30 cellular contexts compared by ENCODE assay signal in genomic region chr19:3697094-3697493, GRCh38. TPM values are rescaled to one million over a fixed set of nuclear protein-coding genes. Genes with fewer than 3 reads are reported as not detected.
A peak's percentile ranks its signal among the peaks of the same experiment; 100 is the strongest.
DNase-seq lines count a peak whose midpoint lies in the region; ATAC-seq and TF ChIP-seq lines count a peak whose summit lies in the region.
"Had no signal": no experiment of that assay in that cellular context is flagged by ENCODE, and none has a peak within 500 bp of the region (broad histone marks: within the 10 kb centered on the region; RNA-seq: fewer than 3 reads in every experiment).

No MANE protein-coding gene starts in this region.

- no peak overlapping the region for H2BK120ac ChIP-seq in neuronal stem cell (ENCODE audit: low read depth, low read length)

- H2AFZ ChIP-seq in neuronal stem cell (ENCODE audit: low read length) = no peak overlapping the region

- no peak for TF ChIP-seq EP300 in transverse colon (IDR thresholded peaks at IDR 0.05; ENCODE audit: low read depth)

- peak overlapping the region; percentile 21 to 29 for H3K4me3 Mint-ChIP-seq in effector memory CD8-positive, alpha-beta T cell
- H3K4me3 Mint-ChIP-seq: activated CD4-positive, alpha-beta T cell treated with anti-CD3 and anti-CD28 coated beads, Interleukin-2, amount 10 ng/mL, durations not matched to agents 24 days and 14 days; activated T-cell treated with anti-CD3 and anti-CD28 coated beads, Interleukin-2, amount 50 U/mL, for 4 hours had no signal

- H3K4me1 ChIP-seq in HEK293 (ENCODE audit: control insufficient read depth, insufficient read depth, low read length) (no peaks in the 10 kb centered on the region), neuronal stem cell (ENCODE audit: control insufficient read depth in 2 of 2, insufficient read depth in 1 of 2, low read depth in 1 of 2, low read length in 2 of 2) (peaks cover 6 to 8% of the 10 kb centered on the region in 2 donors), transverse colon (peaks cover 10 to 34% (median 22%) of the 10 kb centered on the region in 4 donors)
- H3K4me1 ChIP-seq: colonic mucosa had no signal

- H3K4me3 ChIP-seq in HEK293 (ENCODE audit: low read depth, low read length) (no peak overlapping the region), neuronal stem cell (ENCODE audit: low read length in 2 of 2) (no peak overlapping the region), transverse colon (no peak overlapping the region)
- H3K4me3 ChIP-seq: colonic mucosa, Peyer's patch, upper lobe of right lung had no signal

- ATAC-seq in effector memory CD8-positive, alpha-beta T cell (replicated peaks) = no peak
- ATAC-seq in HG02938 (IDR thresholded peaks at IDR 0.05; ENCODE audit: unreplicated experiment) = no peak
- ATAC-seq: activated T-cell treated with anti-CD3 and anti-CD28 coated beads, Interleukin-2, amount 50 U/mL, for 4 hours; esophagus mucosa; upper lobe of right lung had no signal

- H3K36me3 ChIP-seq in HEK293 (ENCODE audit: control insufficient read depth in 2 of 2, insufficient read depth in 1 of 2, low read length in 2 of 2) = peaks cover 0 to 3% of the 10 kb centered on the region in 2 experiments; a peak in 1 of 3 replicates
- no peaks in the 10 kb centered on the region for H3K36me3 ChIP-seq in neuronal stem cell (replicated peaks in 1 of 2; ENCODE audit: control insufficient read depth in 2 of 2, insufficient read depth in 2 of 2, low read length in 2 of 2)
- H3K36me3 ChIP-seq in transverse colon = no peaks in the 10 kb centered on the region
- H3K36me3 ChIP-seq: colonic mucosa, Peyer's patch, upper lobe of right lung had no signal

- H3K36me3 Mint-ChIP-seq in effector memory CD8-positive, alpha-beta T cell (ENCODE audit: insufficient read depth) = peaks cover 5% of the 10 kb centered on the region

- H2BK12ac ChIP-seq in neuronal stem cell (ENCODE audit: low read length) = no peak overlapping the region

- H2BK5ac ChIP-seq in neuronal stem cell (ENCODE audit: low read length) = no peak overlapping the region

- in situ Hi-C loops in transverse colon (cut with MboI; ENCODE audit: low pct_ligation_motif_present in 1 of 4, low pct_unique_long_range_greater_than_20kb in 1 of 4, low sequenced_read_pairs in 3 of 4) = no loop called here

- intact Hi-C loops in transverse colon (cut with DNase I; ENCODE audit: low total_unique reads) = no loop called here

- H3K23ac ChIP-seq in neuronal stem cell (ENCODE audit: low read depth, low read length, poor library complexity) = peak overlapping the region; percentile 90

- H3K4ac ChIP-seq in neuronal stem cell (ENCODE audit: low read length) = no peak overlapping the region

- H2AK5ac ChIP-seq in neuronal stem cell (ENCODE audit: low read depth, low read length) = peak overlapping the region; percentile 74

- H3K27ac Mint-ChIP-seq in effector memory CD8-positive, alpha-beta T cell = no peak overlapping the region
- H3K27ac Mint-ChIP-seq: activated CD4-positive, alpha-beta T cell treated with anti-CD3 and anti-CD28 coated beads, Interleukin-2, amount 10 ng/mL, durations not matched to agents 24 days and 14 days; CD4-positive, alpha-beta T cell; H9; memory B cell had no signal

- H3K9me3 ChIP-seq in HEK293 (ENCODE audit: control insufficient read depth, insufficient read depth, low read depth, low read length) = no peaks in the 10 kb centered on the region
- no peaks in the 10 kb centered on the region for H3K9me3 ChIP-seq in neuronal stem cell (replicated peaks in 1 of 2; ENCODE audit: control insufficient read depth in 2 of 2, insufficient read depth in 1 of 2, low read depth in 1 of 2, low read length in 2 of 2)
- H3K9me3 ChIP-seq in transverse colon = no peaks in the 10 kb centered on the region
- H3K9me3 ChIP-seq: colonic mucosa, Peyer's patch, upper lobe of right lung had no signal

- peak overlapping the region; percentile 75 for H3K9ac ChIP-seq in neuronal stem cell (ENCODE audit: low read depth, low read length, poor library complexity)

- peaks cover 53% of the 10 kb centered on the region for H3K79me1 ChIP-seq in neuronal stem cell (ENCODE audit: low read depth, low read length)

- CTCF ChIA-PET in HEK293 (lab: Yijun Ruan, JAX) = interaction anchor here (0.7 to 1.3 kb wide), 8 partner anchors 21 to 152 kb away, joined by 3 to 7 read pairs (median 3); no protein-coding TSS in a partner anchor
- CTCF ChIA-PET in RWPE1 (lab: Yijun Ruan, JAX) = interaction anchor here (0.6 kb wide), 1 partner anchor 593 kb away, joined by 4 read pairs; no protein-coding TSS in a partner anchor

- H3K27ac ChIP-seq in HEK293 (ENCODE audit: extremely low read depth, low read depth, low read length) = no peak overlapping the region
- H3K27ac ChIP-seq in neuronal stem cell (replicated peaks; ENCODE audit: low read length) = no peak overlapping the region
- peak overlapping the region in 3 of 4 donors; percentile 84 to 93 (median 90) for H3K27ac ChIP-seq in transverse colon
- no peak overlapping the region for H3K27ac ChIP-seq in RWPE1
- H3K27ac ChIP-seq: colonic mucosa, Peyer's patch, upper lobe of right lung, VCaP had no signal

- no CpG with 5 or more reads among the region's 30 CpGs for WGBS in neuronal stem cell (ENCODE audit: extremely low coverage in 2 of 2, insufficient read length in 2 of 2, insufficient replicate concordance in 1 of 2), 2 donors
- 92 to 96% methylated on average over 7 to 30 of the region's 30 CpGs for WGBS in transverse colon (ENCODE audit: low coverage in 1 of 2), 2 donors

- H3K18ac ChIP-seq in neuronal stem cell (ENCODE audit: low read length) = no peak overlapping the region

- no peak overlapping the region for H4K8ac ChIP-seq in neuronal stem cell (ENCODE audit: low read depth, low read length)

- no peaks in the 10 kb centered on the region for H3K27me3 Mint-ChIP-seq in effector memory CD8-positive, alpha-beta T cell
- H3K27me3 Mint-ChIP-seq: activated CD4-positive, alpha-beta T cell treated with anti-CD3 and anti-CD28 coated beads, Interleukin-2, amount 10 ng/mL, durations not matched to agents 24 days and 14 days; CD4-positive, alpha-beta T cell; memory B cell had no signal

- POLR2A ChIA-PET in HEK293 (lab: Yijun Ruan, JAX) (interaction anchor here (0.6 to 1.0 kb wide), 2 partner anchors 9 to 25 kb away, joined by 3 to 5 read pairs; no protein-coding TSS in a partner anchor), RWPE1 (lab: Yijun Ruan, JAX; ENCODE audit: low non-redundant PET) (no interaction called here)

- TF ChIP-seq CTCF in HEK293 (tag by site-specific recombination; IDR thresholded peaks at IDR 0.05) (no peak), transverse colon (IDR thresholded peaks at IDR 0.05) (no peak), RWPE1 (conservative IDR thresholded peaks at IDR 0.05; ENCODE audit: low read depth) (no peak)

- no peak overlapping the region for H2BK15ac ChIP-seq in neuronal stem cell (ENCODE audit: low read length)

- no peak for TF ChIP-seq POLR2A in transverse colon (IDR thresholded peaks at IDR 0.05)

- H3K27me3 ChIP-seq in neuronal stem cell (ENCODE audit: control insufficient read depth in 3 of 3, insufficient read depth in 3 of 3, low read depth in 1 of 3, low read length in 3 of 3) (no peaks in the 10 kb centered on the region), transverse colon (no peaks in the 10 kb centered on the region)
- H3K27me3 ChIP-seq: colonic mucosa, Peyer's patch, upper lobe of right lung had no signal

- no peak overlapping the region for H3K14ac ChIP-seq in neuronal stem cell (ENCODE audit: low read length)

- H3K4me2 ChIP-seq in neuronal stem cell (ENCODE audit: insufficient read depth, low read length, poor library complexity, severe bottlenecking) = no peak overlapping the region

- no peak overlapping the region for H4K91ac ChIP-seq in neuronal stem cell (ENCODE audit: low read depth, low read length, poor library complexity)

- DNase-seq in effector memory CD8-positive, alpha-beta T cell = no peak
- DNase-seq in neuronal stem cell (ENCODE audit: low spot score) = no peak
- DNase-seq in transverse colon = no peak
- DNase-seq in NCI-H187 treated with DMSO at 0.1 percent for 48 hours (lab: John Stamatoyannopoulos, UW) = no peak
- DNase-seq in DMS153 (lab: John Stamatoyannopoulos, UW) = no peak
- DNase-seq in RWPE1 (ENCODE audit: low spot score) = no peak
- DNase-seq: activated CD4-positive, alpha-beta T cell treated with anti-CD3 and anti-CD28 coated beads, Interleukin-2, amount 10 ng/mL, durations not matched to agents 24 days and 14 days; activated naive CD4-positive, alpha-beta T cell treated with Interleukin-2 at 50 U/mL for 16 hours; activated T-cell treated with anti-CD3 and anti-CD28 coated beads, Interleukin-2, amount 50 U/mL, for 4 hours; CD4-positive, alpha-beta T cell; colonic mucosa; DMS 273 treated with DMSO at 0.1 percent for 48 hours; effector memory CD4-positive, alpha-beta T cell; foreskin melanocyte; H9; NCI-H2081; NCI-H226; NCI-H69; nucleus accumbens; Peyer's patch; small intestine; stimulated activated CD8-positive, alpha-beta memory T cell treated with anti-CD3 and anti-CD28 coated beads, Interleukin-4, amount 100 ng/mL, for 48 hours; SW 1271; T-helper 9 cell; upper lobe of right lung had no signal

- H3K9me3 Mint-ChIP-seq in effector memory CD8-positive, alpha-beta T cell = no peaks in the 10 kb centered on the region
- H3K9me3 Mint-ChIP-seq: activated CD4-positive, alpha-beta T cell treated with anti-CD3 and anti-CD28 coated beads, Interleukin-2, amount 10 ng/mL, durations not matched to agents 24 days and 14 days; activated T-cell treated with anti-CD3 and anti-CD28 coated beads, Interleukin-2, amount 50 U/mL, for 4 hours; CD4-positive, alpha-beta T cell; H9; memory B cell had no signal

- H3K4me1 Mint-ChIP-seq in effector memory CD8-positive, alpha-beta T cell (ENCODE audit: low read depth in 2 of 2) = peaks cover 28 to 37% of the 10 kb centered on the region in 2 donors

TF ChIP-seq in HEK293, 187 proteins besides CTCF, POLR2A, EP300 and RAD21:
- TF ChIP-seq BCL11B (tag by site-specific recombination; IDR thresholded peaks at IDR 0.05; ENCODE audit: low read depth) = peak; percentile 19; the same call in 1 of the 2 replicates
- TF ChIP-seq ZNF654 (tag by site-specific recombination; IDR thresholded peaks at IDR 0.05; ENCODE audit: low read depth) = no peak

RNA-seq across cellular contexts. Expression of gene PIP5K1C, which starts 3.2 kb away (rescaled TPM):
- 25.4 TPM for polyA plus RNA-seq in neuronal stem cell (2013, experiment 1 of 2)
- 24.7 TPM for polyA plus RNA-seq in neuronal stem cell (2013, experiment 2 of 2)
- total RNA-seq in transverse colon = 10 to 100 TPM; 25.4 to 91.1 (median 36.4) TPM

RNA-seq across cellular contexts. Expression of gene TJP3, which starts 11.1 kb away (rescaled TPM):
- polyA plus RNA-seq in neuronal stem cell (2013, experiment 1 of 2) = 23.4 TPM
- polyA plus RNA-seq in neuronal stem cell (2013, experiment 2 of 2) = 21.0 TPM
- total RNA-seq in transverse colon = 100 to 1,000 TPM; 234 to 894 (median 282) TPM
- total RNA-seq: activated CD4-positive, alpha-beta T cell treated with anti-CD3 and anti-CD28 coated beads, Interleukin-2, amount 10 ng/mL, durations not matched to agents 24 days and 14 days had no signal

Comparison
In these comparisons a context has a peak if more than half of its experiments do, and no peak if none do; other contexts are left out.
1. H3K27ac ChIP-seq: peak in transverse colon (3 of 4); none in HEK293 (single experiment), neuronal stem cell (single experiment) and RWPE1 (single experiment).